11 cellular contexts compared by ENCODE assay signal in genomic region chr11:11993814-11994213, GRCh38. TPM values are rescaled to one million over a fixed set of nuclear protein-coding genes. Genes with fewer than 3 reads are reported as not detected.
DNase-seq lines count a peak whose midpoint lies in the region; ATAC-seq lines count a peak whose summit lies in the region.
"Had no signal": no experiment of that assay in that cellular context is flagged by ENCODE, and none has a peak within 500 bp of the region (broad histone marks: within the 10 kb centered on the region; RNA-seq: fewer than 3 reads in every experiment).

No MANE protein-coding gene starts in this region.

- no peak overlapping the region for H4K91ac ChIP-seq in neuronal stem cell (ENCODE audit: low read depth, low read length, poor library complexity)

- H3K9me3 Mint-ChIP-seq in activated T-helper 1 cell treated with anti-CD3 and anti-CD28 coated beads, Interleukin-12 subunit alpha, Interleukin-12 subunit beta, Interleukin-2, Interleukin-4 antibody, amounts not matched to agents 30 ng/mL and 10 ng/mL and 1 ng/mL, durations not matched to agents 14 hours and 24 hours and 36 hours, result no peaks in the 10 kb centered on the region

- no peak overlapping the region for H2AK5ac ChIP-seq in neuronal stem cell (ENCODE audit: low read depth, low read length)

- peaks cover 18% of the 10 kb centered on the region for H3K4me1 Mint-ChIP-seq in activated T-helper 1 cell treated with anti-CD3 and anti-CD28 coated beads, Interleukin-12 subunit alpha, Interleukin-12 subunit beta, Interleukin-2, Interleukin-4 antibody, amounts not matched to agents 30 ng/mL and 10 ng/mL and 1 ng/mL, durations not matched to agents 14 hours and 24 hours and 36 hours (ENCODE audit: low read depth)

- H3K4ac ChIP-seq in neuronal stem cell (ENCODE audit: low read length), result no peak overlapping the region

- H3K27me3 Mint-ChIP-seq in activated T-helper 1 cell treated with anti-CD3 and anti-CD28 coated beads, Interleukin-12 subunit alpha, Interleukin-12 subunit beta, Interleukin-2, Interleukin-4 antibody, amounts not matched to agents 30 ng/mL and 10 ng/mL and 1 ng/mL, durations not matched to agents 14 hours and 24 hours and 36 hours (ENCODE audit: insufficient read depth), result peaks cover 27% of the 10 kb centered on the region

- ATAC-seq in GM21825 (IDR thresholded peaks at IDR 0.05; ENCODE audit: unreplicated experiment), result no peak
- ATAC-seq: activated CD4-positive, alpha-beta T cell treated with anti-CD3 and anti-CD28 coated beads for 36 hours had no signal

- no peak overlapping the region for H3K18ac ChIP-seq in neuronal stem cell (ENCODE audit: low read length)

- H3K27me3 ChIP-seq in SJCRH30 (no peaks in the 10 kb centered on the region), neuronal stem cell (ENCODE audit: control insufficient read depth in 3 of 3, insufficient read depth in 3 of 3, low read depth in 1 of 3, low read length in 3 of 3) (no peaks in the 10 kb centered on the region)

- H2BK5ac ChIP-seq in neuronal stem cell (ENCODE audit: low read length), result no peak overlapping the region

- no peak overlapping the region for H3K9ac ChIP-seq in neuronal stem cell (ENCODE audit: low read depth, low read length, poor library complexity)

- H2BK15ac ChIP-seq in neuronal stem cell (ENCODE audit: low read length), result no peak overlapping the region

- H3K4me2 ChIP-seq in neuronal stem cell (ENCODE audit: insufficient read depth, low read length, poor library complexity, severe bottlenecking), result no peak overlapping the region

- no peak overlapping the region for H2BK120ac ChIP-seq in neuronal stem cell (ENCODE audit: low read depth, low read length)

- H3K27ac Mint-ChIP-seq in activated T-helper 1 cell treated with anti-CD3 and anti-CD28 coated beads, Interleukin-12 subunit alpha, Interleukin-12 subunit beta, Interleukin-2, Interleukin-4 antibody, amounts not matched to agents 30 ng/mL and 10 ng/mL and 1 ng/mL, durations not matched to agents 14 hours and 24 hours and 36 hours, result no peak overlapping the region
- H3K27ac Mint-ChIP-seq: activated CD4-positive, alpha-beta T cell treated with anti-CD3 and anti-CD28 coated beads for 36 hours had no signal

- DNase-seq in COLO829 (ENCODE audit: low spot score) (peak; percentile 78), SJCRH30 (peak; percentile 71 to 76), fibroblast of peridontal ligament (ENCODE audit: extremely low read depth) (peak; percentile 69), neuronal stem cell (ENCODE audit: low spot score) (no peak), DMS 273 (lab: John Stamatoyannopoulos, UW; ENCODE audit: unreplicated experiment) (no peak)
- DNase-seq in activated T-helper 1 cell treated with anti-CD3 and anti-CD28 coated beads, Interleukin-12 subunit alpha, Interleukin-12 subunit beta, Interleukin-2, Interleukin-4 antibody, amounts not matched to agents 30 ng/mL and 10 ng/mL and 1 ng/mL, durations not matched to agents 14 hours and 24 hours and 36 hours (ENCODE audit: low spot score), result no peak
- DNase-seq in activated CD8-positive, alpha-beta memory T cell treated with anti-CD3 and anti-CD28 coated beads, Interleukin-2, amount 50 U/mL, for 48 hours, result no peak
- DNase-seq: activated CD4-positive, alpha-beta T cell treated with anti-CD3 and anti-CD28 coated beads for 36 hours; DMS153; stimulated activated CD4-positive, alpha-beta T cell treated with anti-CD3 and anti-CD28 coated beads, Interleukin-4, amount 100 ng/mL, for 24 hours had no signal

- peak overlapping the region; percentile 36 for H2AFZ ChIP-seq in neuronal stem cell (ENCODE audit: low read length)

- no peak overlapping the region for H3K4me3 ChIP-seq in SJCRH30
- H3K4me3 ChIP-seq in neuronal stem cell (ENCODE audit: low read length in 2 of 2), result no peak overlapping the region

- H3K36me3 Mint-ChIP-seq in activated T-helper 1 cell treated with anti-CD3 and anti-CD28 coated beads, Interleukin-12 subunit alpha, Interleukin-12 subunit beta, Interleukin-2, Interleukin-4 antibody, amounts not matched to agents 30 ng/mL and 10 ng/mL and 1 ng/mL, durations not matched to agents 14 hours and 24 hours and 36 hours (ENCODE audit: low read depth), result no peaks in the 10 kb centered on the region

- H3K27ac ChIP-seq in SJCRH30 (no peak overlapping the region), neuronal stem cell (replicated peaks; ENCODE audit: low read length) (no peak overlapping the region)

- WGBS in neuronal stem cell (ENCODE audit: extremely low coverage in 2 of 2, insufficient read length in 2 of 2, insufficient replicate concordance in 1 of 2), 2 donors, result no CpG with 5 or more reads among the region's 8 CpGs

- 0 out of 2 replicates have a peak, but pooled peaks cover 3% of the 10 kb centered on the region for H3K4me1 ChIP-seq in SJCRH30
- H3K4me1 ChIP-seq in neuronal stem cell (ENCODE audit: control insufficient read depth in 2 of 2, insufficient read depth in 1 of 2, low read depth in 1 of 2, low read length in 2 of 2), result peaks cover 6 to 7% of the 10 kb centered on the region in 2 donors

- no peak overlapping the region for H3K23ac ChIP-seq in neuronal stem cell (ENCODE audit: low read depth, low read length, poor library complexity)

- H4K8ac ChIP-seq in neuronal stem cell (ENCODE audit: low read depth, low read length), result no peak overlapping the region

- H3K36me3 ChIP-seq in SJCRH30 (no peaks in the 10 kb centered on the region), neuronal stem cell (replicated peaks in 1 of 2; ENCODE audit: control insufficient read depth in 2 of 2, insufficient read depth in 2 of 2, low read length in 2 of 2) (peaks cover 0 to 9% of the 10 kb centered on the region in 2 donors)

- no peaks in the 10 kb centered on the region for H3K9me3 ChIP-seq in SJCRH30 (replicated peaks)
- no peaks in the 10 kb centered on the region for H3K9me3 ChIP-seq in neuronal stem cell (replicated peaks in 1 of 2; ENCODE audit: control insufficient read depth in 2 of 2, insufficient read depth in 1 of 2, low read depth in 1 of 2, low read length in 2 of 2)

- intact Hi-C loops in activated T-helper 1 cell treated with anti-CD3 and anti-CD28 coated beads, Interleukin-12 subunit alpha, Interleukin-12 subunit beta, Interleukin-2, Interleukin-4 antibody, amounts not matched to agents 30 ng/mL and 10 ng/mL and 1 ng/mL, durations not matched to agents 14 hours and 24 hours and 36 hours (cut with micrococcal nuclease), result no loop called here

- no peak overlapping the region for H2BK12ac ChIP-seq in neuronal stem cell (ENCODE audit: low read length)

- H3K79me1 ChIP-seq in neuronal stem cell (ENCODE audit: low read depth, low read length), result no peaks in the 10 kb centered on the region

- no peak overlapping the region for H3K14ac ChIP-seq in neuronal stem cell (ENCODE audit: low read length)

- H3K4me3 Mint-ChIP-seq in activated T-helper 1 cell treated with anti-CD3 and anti-CD28 coated beads, Interleukin-12 subunit alpha, Interleukin-12 subunit beta, Interleukin-2, Interleukin-4 antibody, amounts not matched to agents 30 ng/mL and 10 ng/mL and 1 ng/mL, durations not matched to agents 14 hours and 24 hours and 36 hours, result no peak overlapping the region
- H3K4me3 Mint-ChIP-seq: activated CD4-positive, alpha-beta T cell treated with anti-CD3 and anti-CD28 coated beads for 36 hours had no signal

RNA-seq across cellular contexts. Expression of gene DKK3, which starts 14.6 kb away (rescaled TPM):
- 11.7 and 13.9 TPM in 2 replicates for total RNA-seq in SJCRH30 (2014; rRNA removed; shearing (Covaris generic))
- 16.6 TPM for polyA plus RNA-seq in neuronal stem cell (2013, experiment 1 of 2)
- 16.6 TPM for polyA plus RNA-seq in neuronal stem cell (2013, experiment 2 of 2)
- total RNA-seq in activated T-helper 1 cell treated with anti-CD3 and anti-CD28 coated beads, Interleukin-12 subunit alpha, Interleukin-12 subunit beta, Interleukin-2, Interleukin-4 antibody, amounts not matched to agents 30 ng/mL and 10 ng/mL and 1 ng/mL, durations not matched to agents 14 hours and 24 hours and 36 hours, result not detected in 2 replicates
- total RNA-seq: activated CD4-positive, alpha-beta T cell treated with anti-CD3 and anti-CD28 coated beads for 36 hours had no signal

Comparison
In these comparisons a context has a peak if more than half of its experiments do, and no peak if none do; other contexts are left out.
1. DNase-seq: peak in COLO829 (single experiment), SJCRH30 (2 of 2) and fibroblast of peridontal ligament (single experiment); none in neuronal stem cell (single experiment), DMS 273 (single experiment), activated T-helper 1 cell treated with anti-CD3 and anti-CD28 coated beads, Interleukin-12 subunit alpha, Interleukin-12 subunit beta, Interleukin-2, Interleukin-4 antibody, amounts not matched to agents 30 ng/mL and 10 ng/mL and 1 ng/mL, durations not matched to agents 14 hours and 24 hours and 36 hours (single experiment) and activated CD8-positive, alpha-beta memory T cell treated with anti-CD3 and anti-CD28 coated beads, Interleukin-2, amount 50 U/mL, for 48 hours (single experiment).
2. RNA of gene DKK3, which starts 14.6 kb away (total RNA-seq): 11.7 to 13.9 TPM in SJCRH30; not detected in activated T-helper 1 cell treated with anti-CD3 and anti-CD28 coated beads, Interleukin-12 subunit alpha, Interleukin-12 subunit beta, Interleukin-2, Interleukin-4 antibody, amounts not matched to agents 30 ng/mL and 10 ng/mL and 1 ng/mL, durations not matched to agents 14 hours and 24 hours and 36 hours; every median in the first group is over 10 times any median in the second.